ENCODE assay signal across 8 cellular contexts in the genomic region with DNA sequence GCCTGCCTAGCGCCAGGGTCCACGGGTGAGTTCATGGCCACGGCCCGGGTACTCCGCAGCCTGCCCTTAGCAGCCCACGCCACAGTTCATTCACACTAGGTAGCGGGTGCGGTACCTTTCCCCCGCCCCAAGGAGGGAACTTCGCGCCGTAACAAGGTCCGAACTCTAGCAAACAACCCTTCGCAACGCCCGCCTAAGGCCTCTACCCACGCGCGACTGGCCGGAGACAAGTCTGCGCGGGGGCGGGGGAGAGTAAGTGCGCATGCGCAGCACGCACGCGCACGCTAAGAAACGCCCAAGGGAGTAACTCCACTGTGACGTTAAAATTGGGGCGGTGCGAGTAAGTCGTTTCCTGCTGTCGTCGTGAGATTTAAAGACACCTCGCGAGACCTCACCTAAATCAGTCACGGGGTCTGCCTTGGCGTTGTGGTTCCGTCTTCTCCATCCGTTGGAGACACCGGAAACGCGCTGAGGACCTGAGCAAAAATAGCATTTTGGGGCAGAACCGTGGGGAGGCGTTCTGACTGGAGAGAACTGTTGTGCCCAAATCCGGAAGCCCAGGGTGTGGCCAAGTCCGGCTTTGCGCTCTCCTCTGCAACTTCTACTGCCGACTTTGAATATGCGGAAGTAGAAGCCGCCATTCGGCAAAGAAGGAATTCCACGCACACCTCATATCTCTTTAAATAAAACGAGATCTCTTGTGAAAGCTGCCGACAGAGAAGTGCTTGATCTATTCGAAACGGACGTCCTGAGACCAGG. TPM values are rescaled to one million over a fixed set of nuclear protein-coding genes. Genes with fewer than 3 reads are reported as not detected.
DNase-seq lines count a peak whose midpoint lies in the region; ATAC-seq and TF ChIP-seq lines count a peak whose summit lies in the region.

Gene RAPGEF6, minus strand, starts transcription at position 234 of the 759 bp plus-strand sequence. Its CDS starts 199 bp downstream, at position 35.

- no peaks in the 10 kb centered on the region for H3K36me3 Mint-ChIP-seq in IgD-negative memory B cell

- H3K4me3 ChIP-seq in epithelial cell of esophagus (ENCODE audit: low read length) (peak within 1 kb of the TSS; percentile 92), mononuclear cell (ENCODE audit: low read length) (peak within 1 kb of the TSS; percentile 90)

- DNase-seq in DMS114 treated with DMSO at 0.1 percent for 48 hours (lab: John Stamatoyannopoulos, UW; ENCODE audit: unreplicated experiment): peak; percentile 99
- peak; percentile 74 for DNase-seq in OCI-M2 (lab: John Stamatoyannopoulos, UW; ENCODE audit: unreplicated experiment)
- peak; percentile 94 for DNase-seq in activated T-cell treated with anti-CD3 and anti-CD28 coated beads for 4 hours
- DNase-seq in epithelial cell of esophagus (ENCODE audit: low read depth): peak; percentile 100
- peak; percentile 86 to 94 for DNase-seq in stimulated activated CD8-positive, alpha-beta memory T cell treated with anti-CD3 and anti-CD28 coated beads, Interleukin-4, amount 100 ng/mL, for 1 hour (ENCODE audit: low read depth in 2 of 2, low spot score in 1 of 2)

- ATAC-seq in GM21529 (IDR thresholded peaks at IDR 0.05; ENCODE audit: unreplicated experiment): peak; percentile 89

- no peaks in the 10 kb centered on the region for H3K9me3 ChIP-seq in mononuclear cell (ENCODE audit: low read depth, low read length)

- no peak for TF ChIP-seq CTCF in epithelial cell of esophagus (IDR thresholded peaks at IDR 0.05; ENCODE audit: insufficient read depth, low read depth, low read length, missing control alignments)

- H3K4me1 Mint-ChIP-seq in IgD-negative memory B cell: peaks cover 18 to 23% (median 21%) of the 10 kb centered on the region in 3 donors

- H3K27ac Mint-ChIP-seq in IgD-negative memory B cell: peak within 1 kb of the TSS; percentile 88 to 100 (median 99)

- no peaks in the 10 kb centered on the region for H3K9me3 Mint-ChIP-seq in IgD-negative memory B cell

- H3K4me1 ChIP-seq in mononuclear cell (ENCODE audit: insufficient read depth, low read length): peaks cover 53% of the 10 kb centered on the region

- peak within 1 kb of the TSS; percentile 83 to 100 (median 96) for H3K4me3 Mint-ChIP-seq in IgD-negative memory B cell

- no peaks in the 10 kb centered on the region for H3K27me3 Mint-ChIP-seq in IgD-negative memory B cell

- no peaks in the 10 kb centered on the region for H3K27me3 ChIP-seq in mononuclear cell (ENCODE audit: insufficient read depth, low read length)

RNA-seq across cellular contexts. Expression of gene RAPGEF6, which starts in this region (rescaled TPM):
- 16.6 TPM for polyA plus RNA-seq in IgD-negative memory B cell
- total RNA-seq in mononuclear cell: 161 TPM

Comparison
In these comparisons a context has a peak if more than half of its experiments do, and no peak if none do; other contexts are left out.
1. Peak in every context shown above with its lines: DNase-seq, ATAC-seq and H3K4me3 ChIP-seq.